ENCODE assay signal across 9 cellular contexts in the genomic region with DNA sequence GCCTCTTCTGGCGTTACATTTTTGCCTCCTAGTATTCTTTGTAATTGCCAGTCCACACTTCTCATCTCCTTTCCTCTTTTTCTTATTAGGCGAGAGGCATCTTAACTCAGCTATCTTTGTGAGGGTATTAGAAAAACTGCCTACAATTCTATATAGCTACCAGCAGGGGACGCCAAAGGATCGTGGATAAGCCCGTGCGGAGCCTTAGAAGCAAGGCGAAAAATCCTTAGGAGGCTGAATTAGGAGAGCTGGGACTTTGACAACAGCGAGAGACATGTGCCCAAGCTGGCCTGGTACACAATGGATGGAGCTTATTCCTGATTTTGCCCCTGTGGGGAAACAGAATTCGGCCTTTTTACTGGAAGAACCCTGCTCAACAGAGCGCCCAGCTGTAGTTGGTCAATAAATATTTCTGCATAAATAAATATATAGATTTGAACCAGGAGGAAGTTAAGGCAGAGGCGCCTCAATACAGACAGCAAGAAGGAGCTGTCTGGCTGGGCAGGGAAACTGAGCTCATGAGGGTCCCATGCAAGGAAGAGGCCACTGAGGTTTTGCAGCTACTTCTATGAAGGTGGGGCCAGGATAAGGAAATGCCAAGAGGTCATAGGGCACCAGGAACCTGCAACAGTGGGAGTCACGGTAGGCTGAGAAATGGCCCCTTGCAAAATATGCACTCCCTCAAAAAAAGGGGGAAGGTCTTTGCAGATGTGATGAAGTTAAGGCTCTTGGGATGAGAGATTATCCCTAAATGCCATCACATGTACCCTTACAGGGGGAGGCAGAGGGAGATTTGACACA. TPM values are rescaled to one million over a fixed set of nuclear protein-coding genes. Genes with fewer than 3 reads are reported as not detected.
DNase-seq lines count a peak whose midpoint lies in the region; ATAC-seq lines count a peak whose summit lies in the region.
"Had no signal": no experiment of that assay in that cellular context is flagged by ENCODE, and none has a peak within 500 bp of the region (broad histone marks: within the 10 kb centered on the region; RNA-seq: fewer than 3 reads in every experiment).

No MANE protein-coding gene starts in this region.

- no peak overlapping the region for H3K27ac Mint-ChIP-seq in T-helper 2 cell treated with Interferon-gamma antibody and Interleukin-4, amounts not matched to agents 5 μg/mL and 100 μg/mL, for 36 hours

- H3K36me3 Mint-ChIP-seq in T-helper 2 cell treated with Interferon-gamma antibody and Interleukin-4, amounts not matched to agents 5 μg/mL and 100 μg/mL, for 36 hours (ENCODE audit: low read depth): no peaks in the 10 kb centered on the region

- ATAC-seq in GM21390 (IDR thresholded peaks at IDR 0.05; ENCODE audit: unreplicated experiment): peak; percentile 71
- ATAC-seq in HG02610 (IDR thresholded peaks at IDR 0.05; ENCODE audit: unreplicated experiment): no peak
- ATAC-seq in HG02981 (IDR thresholded peaks at IDR 0.05; ENCODE audit: unreplicated experiment): no peak

- H3K4me1 Mint-ChIP-seq in T-helper 2 cell treated with Interferon-gamma antibody and Interleukin-4, amounts not matched to agents 5 μg/mL and 100 μg/mL, for 36 hours (ENCODE audit: low read depth): no peaks in the 10 kb centered on the region

- DNase-seq in CD1c-positive myeloid dendritic cell (ENCODE audit: extremely low spot score): peak; percentile 70
- peak; percentile 25 to 75 for DNase-seq in NCI-H187 (lab: John Stamatoyannopoulos, UW)
- peak; percentile 14 for DNase-seq in T-helper 2 cell treated with Interferon-gamma antibody and Interleukin-4, amounts not matched to agents 5 μg/mL and 100 μg/mL, for 36 hours (ENCODE audit: low spot score)
- DNase-seq in epithelial cell of prostate (ENCODE audit: low read depth, low spot score): peak; percentile 12
- DNase-seq in mucosa of gallbladder (ENCODE audit: low spot score): peak; percentile 34

- H3K27me3 Mint-ChIP-seq in T-helper 2 cell treated with Interferon-gamma antibody and Interleukin-4, amounts not matched to agents 5 μg/mL and 100 μg/mL, for 36 hours (ENCODE audit: low read depth): peaks cover 2% of the 10 kb centered on the region

- H3K27ac ChIP-seq in epithelial cell of prostate: no peak overlapping the region
- H3K27ac ChIP-seq: skin epidermis had no signal

- H3K4me3 Mint-ChIP-seq in T-helper 2 cell treated with Interferon-gamma antibody and Interleukin-4, amounts not matched to agents 5 μg/mL and 100 μg/mL, for 36 hours: no peak overlapping the region

- no peaks in the 10 kb centered on the region for H3K9me3 Mint-ChIP-seq in T-helper 2 cell treated with Interferon-gamma antibody and Interleukin-4, amounts not matched to agents 5 μg/mL and 100 μg/mL, for 36 hours

RNA-seq across cellular contexts. Expression of gene RBM19, which starts 14.6 kb away (rescaled TPM):
- total RNA-seq in mucosa of gallbladder: 30.6 TPM

Comparison
In these comparisons a context has a peak if more than half of its experiments do, and no peak if none do; other contexts are left out.
1. DNase-seq: peak in every context shown above with its lines; median percentile 70 in CD1c-positive myeloid dendritic cell; 50 in NCI-H187; 34 in mucosa of gallbladder; 14 in T-helper 2 cell treated with Interferon-gamma antibody and Interleukin-4, amounts not matched to agents 5 μg/mL and 100 μg/mL, for 36 hours; 12 in epithelial cell of prostate.